In the genomic region with DNA sequence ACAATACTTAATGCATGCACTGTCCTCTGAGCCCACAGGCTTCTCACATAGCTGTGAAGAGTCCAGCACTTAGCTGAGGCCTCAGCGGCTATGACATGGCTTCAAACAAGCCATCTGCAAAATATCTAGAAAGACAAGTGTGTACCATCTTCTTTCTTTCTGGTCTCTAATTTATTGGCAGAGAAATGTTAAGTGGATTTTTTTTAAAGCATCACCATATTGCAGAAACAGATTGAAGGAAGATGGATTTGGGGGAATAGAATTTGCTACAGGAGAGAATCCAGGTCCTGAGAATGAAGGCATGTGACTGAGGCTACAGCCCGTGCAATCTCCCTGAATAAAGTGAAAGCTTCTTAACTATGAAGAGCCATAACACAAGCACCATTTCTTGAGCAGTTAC, we compare ENCODE assay signal across 27 cellular contexts.
"Had no signal": no experiment of that assay in that cellular context is flagged by ENCODE, and none has a peak within 500 bp of the region (broad histone marks: within the 10 kb centered on the region; RNA-seq: fewer than 3 reads in every experiment).

No MANE protein-coding gene starts in this region.

- ATAC-seq: activated naive CD4-positive, alpha-beta T cell treated with anti-CD3 and anti-CD28 coated beads, Interleukin-2, amount 50 U/mL, for 72 hours; activated naive CD8-positive, alpha-beta T cell treated with anti-CD3 and anti-CD28 coated beads, Interleukin-2, amount 50 U/mL, for 24 hours; activated T-cell treated with anti-CD3 and anti-CD28 coated beads, Interleukin-2, amount 50 U/mL, for 4 hours; activated T-cell treated with anti-CD3 and anti-CD28 coated beads, Interleukin-2, amount 50 U/mL, for 72 hours; activated T-helper 17 cell treated with anti-CD3 and anti-CD28 coated beads, Interleukin-2, amount 50 U/mL, for 72 hours; body of pancreas had no signal

- DNase-seq: activated effector memory CD4-positive, alpha-beta T cell treated with anti-CD3 and anti-CD28 coated beads, Interleukin-2, amount 50 U/mL, for 16 hours; activated effector memory CD4-positive, alpha-beta T cell treated with Interleukin-2 at 50 U/mL for 16 hours; activated gamma-delta T cell; activated gamma-delta T cell treated with Interleukin-2 at 50 U/mL for 16 hours; activated naive CD4-positive, alpha-beta T cell; activated naive CD4-positive, alpha-beta T cell treated with anti-CD3 and anti-CD28 coated beads for 36 hours; activated naive CD4-positive, alpha-beta T cell treated with anti-CD3 and anti-CD28 coated beads, Interleukin-2, amount 10 ng/mL, durations not matched to agents 7 days and 5 days; activated naive CD4-positive, alpha-beta T cell treated with anti-CD3 and anti-CD28 coated beads, Interleukin-2, amount 50 U/mL, for 16 hours; activated naive CD4-positive, alpha-beta T cell treated with Interleukin-2 at 50 U/mL for 16 hours; activated naive CD8-positive, alpha-beta T cell treated with anti-CD3 and anti-CD28 coated beads for 36 hours; activated naive CD8-positive, alpha-beta T cell treated with anti-CD3 and anti-CD28 coated beads, Interleukin-2, amount 10 ng/mL, durations not matched to agents 7 days and 5 days; activated naive CD8-positive, alpha-beta T cell treated with anti-CD3 and anti-CD28 coated beads, Interleukin-2, amount 50 U/mL, for 24 hours; activated T-cell treated with anti-CD3 and anti-CD28 coated beads, Interleukin-2, amount 50 U/mL, for 1 hour; activated T-cell treated with anti-CD3 and anti-CD28 coated beads, Interleukin-2, amount 50 U/mL, for 24 hours; activated T-cell treated with anti-CD3 and anti-CD28 coated beads, Interleukin-2, amount 50 U/mL, for 4 hours; activated T-cell treated with anti-CD3 and anti-CD28 coated beads, Interleukin-2, amount 50 U/mL, for 48 hours; activated T-cell treated with anti-CD3 and anti-CD28 coated beads, Interleukin-2, amount 50 U/mL, for 72 hours; adrenal gland; amniotic stem cell; amygdala; anterior cingulate cortex; aorta; body of pancreas; brain microvascular endothelial cell; central memory CD4-positive, alpha-beta T cell had no signal
